8 cellular contexts compared by ENCODE assay signal in genomic region chr5:123344819-123345426, GRCh38.
DNase-seq lines count a peak whose midpoint lies in the region; ATAC-seq, FAIRE-seq and TF ChIP-seq lines count a peak whose summit lies in the region.

No MANE protein-coding gene starts in this region.

- DNase-seq in CD4-positive, alpha-beta T cell: no peak
- DNase-seq in HCT116 (ENCODE audit: low read depth, low spot score): no peak
- peak; percentile 12 for DNase-seq in SK-N-SH
- DNase-seq in foreskin melanocyte: peak; percentile 19
- peak; percentile 3 for DNase-seq in small intestine
- no peak for DNase-seq in NCI-H146 treated with DMSO at 0.1 percent for 48 hours (lab: John Stamatoyannopoulos, UW; ENCODE audit: unreplicated experiment)
- DNase-seq in activated effector memory CD4-positive, alpha-beta T cell treated with Interleukin-2 at 50 U/mL for 16 hours: no peak

- H3K9me3 ChIP-seq in CD4-positive, alpha-beta T cell (ENCODE audit: control insufficient read depth, low read length): no peaks in the 10 kb centered on the region
- H3K9me3 ChIP-seq in HCT116 (ENCODE audit: control insufficient read depth in 1 of 2, insufficient read depth in 1 of 2, low read depth in 1 of 2, low read length in 2 of 2): no peaks in the 10 kb centered on the region
- H3K9me3 ChIP-seq in SK-N-SH: no peaks in the 10 kb centered on the region
- H3K9me3 ChIP-seq in small intestine (ENCODE audit: control insufficient read depth, low read depth): no peaks in the 10 kb centered on the region

- RAD21 ChIA-PET in HCT116 (lab: Charles Lee; ENCODE audit: low non-redundant PET in 1 of 2, low total read pairs in 2 of 2, uncharacterized antibody in 2 of 2, unreplicated experiment in 2 of 2): no interaction called here

- no TSS peak for BruUV-seq in HCT116 (replicated peaks; lab: Mats Ljungman, UMichigan)

- H3K9ac ChIP-seq in HCT116 (ENCODE audit: low read length) (no peak overlapping the region), SK-N-SH (no peak overlapping the region)

- CTCF ChIA-PET in CD4-positive, alpha-beta T cell (lab: Charles Lee): no interaction called here
- CTCF ChIA-PET in HCT116 (lab: Charles Lee): interaction anchor here (0.8 kb wide), 1 partner anchor 23 kb away, joined by 3 read pairs; no protein-coding TSS in a partner anchor
- CTCF ChIA-PET in SK-N-SH (lab: Yijun Ruan, JAX): interaction anchor here (0.6 to 2.3 kb wide), 29 partner anchors 9 to 847 kb away, joined by 3 to 9 read pairs (median 4); partner anchors contain the start of genes SNX2 and SNX24

- TF ChIP-seq POLR2A in HCT116 (IDR thresholded peaks at IDR 0.05; ENCODE audit: borderline replicate concordance, extremely low read depth, insufficient read depth, insufficient read length): no peak

- H4K20me1 ChIP-seq in HCT116 (ENCODE audit: insufficient read depth) (no peaks in the 10 kb centered on the region), SK-N-SH (ENCODE audit: insufficient read depth) (no peaks in the 10 kb centered on the region)

- 0 out of 2 replicates have a peak, but pooled peaks have one; percentile 18 for TF ChIP-seq RAD21 in HCT116 (IDR thresholded peaks at IDR 0.05; ENCODE audit: low read depth)
- TF ChIP-seq RAD21 in SK-N-SH (IDR thresholded peaks at IDR 0.05; ENCODE audit: low read length): peak; percentile 82

- H3F3A ChIP-seq in SK-N-SH (replicated peaks; ENCODE audit: insufficient read depth): peaks cover 3% of the 10 kb centered on the region

- no peak for FAIRE-seq in small intestine (lab: Jason Lieb, UNC)

- H3K4me2 ChIP-seq in HCT116 (ENCODE audit: low read length) (no peak overlapping the region), SK-N-SH (no peak overlapping the region)

- H3K4me1 ChIP-seq in HCT116 (ENCODE audit: control insufficient read depth in 1 of 2, insufficient read depth in 2 of 2, low read length in 2 of 2) (no peaks in the 10 kb centered on the region), SK-N-SH (ENCODE audit: control insufficient read depth in 1 of 2, insufficient read depth in 2 of 2, low read depth in 1 of 2, low read length in 1 of 2) (peaks cover 0 to 7% of the 10 kb centered on the region in 2 experiments; a peak in 2 of 4 replicates), small intestine (ENCODE audit: control insufficient read depth in 2 of 2, insufficient read depth in 1 of 2, low read depth in 1 of 2, low read length in 1 of 2) (no peaks in the 10 kb centered on the region)

- H3K79me2 ChIP-seq in HCT116 (ENCODE audit: insufficient read depth, low read length) (no peaks in the 10 kb centered on the region), SK-N-SH (ENCODE audit: insufficient read depth) (no peaks in the 10 kb centered on the region)

- H3K4me1 Mint-ChIP-seq in CD4-positive, alpha-beta T cell (ENCODE audit: low read depth): no peaks in the 10 kb centered on the region

- no peak overlapping the region for H3K4me3 Mint-ChIP-seq in CD4-positive, alpha-beta T cell

- peaks cover 40% of the 10 kb centered on the region for H3K36me3 Mint-ChIP-seq in CD4-positive, alpha-beta T cell (ENCODE audit: low read depth)

- TF ChIP-seq CTCF in CD4-positive, alpha-beta T cell (IDR thresholded peaks at IDR 0.05): peak; percentile 31
- peak in 2 of 3 experiments; percentile 22 to 33; a peak in 1 of 6 replicates for TF ChIP-seq CTCF in HCT116 (IDR thresholded peaks at IDR 0.05 in 2 of 3, conservative IDR thresholded peaks at IDR 0.05 in 1 of 3; ENCODE audit: borderline replicate concordance in 1 of 3, insufficient read depth in 1 of 3, low read depth in 2 of 3, low read length in 2 of 3)
- peak; percentile 86 for TF ChIP-seq CTCF in SK-N-SH (IDR thresholded peaks at IDR 0.05)

- no peaks in the 10 kb centered on the region for H3K9me3 Mint-ChIP-seq in CD4-positive, alpha-beta T cell

- POLR2A ChIA-PET in CD4-positive, alpha-beta T cell (lab: Charles Lee): no interaction called here
- POLR2A ChIA-PET in HCT116 (lab: Charles Lee) (no interaction called here), SK-N-SH (lab: Yijun Ruan, JAX) (no interaction called here)

- no peak overlapping the region for H3K27ac ChIP-seq in CD4-positive, alpha-beta T cell (ENCODE audit: low read depth, low read length)
- H3K27ac ChIP-seq in HCT116 (ENCODE audit: low read depth, low read length) (no peak overlapping the region), SK-N-SH (ENCODE audit: low read depth in 2 of 2, low read length in 1 of 2) (no peak overlapping the region), small intestine (ENCODE audit: low read depth in 1 of 2, low read length in 1 of 2) (no peak overlapping the region)

- intact Hi-C loops in CD4-positive, alpha-beta T cell (cut with DNase I, micrococcal nuclease): no loop called here
- intact Hi-C loops in HCT116 (cut with micrococcal nuclease): no loop called here

- H3K36me3 ChIP-seq in HCT116 (ENCODE audit: control insufficient read depth in 1 of 2, insufficient read depth in 2 of 2, low read length in 2 of 2): no peaks in the 10 kb centered on the region
- peaks cover 0 to 24% of the 10 kb centered on the region in 2 experiments for H3K36me3 ChIP-seq in SK-N-SH (replicated peaks in 1 of 2; ENCODE audit: control insufficient read depth in 1 of 2, insufficient read depth in 2 of 2, low read length in 1 of 2)
- peaks cover 5 to 6% of the 10 kb centered on the region in 2 donors for H3K36me3 ChIP-seq in small intestine (ENCODE audit: control insufficient read depth in 2 of 2, insufficient read depth in 2 of 2, low read length in 2 of 2)

- no peak overlapping the region for H3K4me3 ChIP-seq in HCT116 (replicated peaks in 1 of 2; ENCODE audit: low read depth in 1 of 2, low read length in 2 of 2)
- no peak overlapping the region; a peak in 1 of 4 replicates for H3K4me3 ChIP-seq in SK-N-SH (ENCODE audit: low read depth in 2 of 2, low read length in 1 of 2)
- no peak overlapping the region for H3K4me3 ChIP-seq in small intestine (ENCODE audit: low read depth in 1 of 2, low read length in 2 of 2)

- no peak for ATAC-seq in CD4-positive, alpha-beta T cell (ENCODE audit: poor library complexity)
- ATAC-seq in HCT116 (no peak), HG03159 (IDR thresholded peaks at IDR 0.05; ENCODE audit: unreplicated experiment) (no peak)

- H2AFZ ChIP-seq in HCT116 (ENCODE audit: low read depth, low read length, poor library complexity, severe bottlenecking) (no peak overlapping the region), SK-N-SH (ENCODE audit: low read depth) (no peak overlapping the region)

- no peaks in the 10 kb centered on the region for H3K27me3 Mint-ChIP-seq in CD4-positive, alpha-beta T cell

- 56% methylated on average over 4 of the region's 4 CpGs for WGBS in SK-N-SH (ENCODE audit: low lambda C conversion rate)
- 59 to 73% (median 63%) methylated on average over 4 of the region's 4 CpGs for WGBS in small intestine, 3 donors

- H3K9me2 ChIP-seq in HCT116 (ENCODE audit: insufficient read depth) (no peaks in the 10 kb centered on the region), SK-N-SH (no peaks in the 10 kb centered on the region)

- TF ChIP-seq EP300 in SK-N-SH (IDR thresholded peaks at IDR 0.05; ENCODE audit: borderline replicate concordance in 1 of 2, low read depth in 1 of 2, low read length in 1 of 2): no peak

- no peaks in the 10 kb centered on the region for H3K27me3 ChIP-seq in CD4-positive, alpha-beta T cell (ENCODE audit: control insufficient read depth, insufficient read depth, low read length)
- H3K27me3 ChIP-seq in HCT116 (ENCODE audit: insufficient read depth, low read length) (no peaks in the 10 kb centered on the region), SK-N-SH (ENCODE audit: insufficient read depth) (no peaks in the 10 kb centered on the region), small intestine (ENCODE audit: control insufficient read depth in 2 of 2, insufficient read depth in 2 of 2, low read length in 2 of 2) (no peaks in the 10 kb centered on the region)

- no peak overlapping the region for H3K27ac Mint-ChIP-seq in CD4-positive, alpha-beta T cell

TF ChIP-seq in HCT116, 20 proteins besides CTCF, POLR2A, EP300 and RAD21 (continues in another document):
- TF ChIP-seq ZBTB33 (IDR thresholded peaks at IDR 0.05; ENCODE audit: extremely low read depth, insufficient replicate concordance, low read length): no peak
- TF ChIP-seq CBX3 (IDR thresholded peaks at IDR 0.05; ENCODE audit: low read depth): no peak

TF ChIP-seq in SK-N-SH, 30 proteins besides CTCF, POLR2A, EP300 and RAD21:
- TF ChIP-seq FOXM1 (IDR thresholded peaks at IDR 0.05; ENCODE audit: low read depth): no peak
- no peak for TF ChIP-seq PBX3 (IDR thresholded peaks at IDR 0.05)
- peak; percentile 63 for TF ChIP-seq SMC3 (IDR thresholded peaks at IDR 0.05; ENCODE audit: low read depth, low read length)
- no peak for TF ChIP-seq RXRA (IDR thresholded peaks at IDR 0.05; ENCODE audit: borderline replicate concordance, low read depth)
- no peak for TF ChIP-seq USF2 (IDR thresholded peaks at IDR 0.05; ENCODE audit: borderline replicate concordance, low read depth, low read length)

Comparison
In these comparisons a context has a peak if more than half of its experiments do, and no peak if none do; other contexts are left out.
1. DNase-seq: peak in SK-N-SH (single experiment), foreskin melanocyte (single experiment) and small intestine (single experiment); none in CD4-positive, alpha-beta T cell (0 of 10), HCT116 (single experiment), NCI-H146 treated with DMSO at 0.1 percent for 48 hours (single experiment) and activated effector memory CD4-positive, alpha-beta T cell treated with Interleukin-2 at 50 U/mL for 16 hours (single experiment).
2. CTCF ChIP-seq: peak in every context shown above with its lines; median percentile 86 in SK-N-SH; 31 in CD4-positive, alpha-beta T cell; 28 in HCT116.